ENCODE assay signal across 8 cellular contexts in genomic region chr4:1216869-1217294, GRCh38.
DNase-seq lines count a peak whose midpoint lies in the region; ATAC-seq and TF ChIP-seq lines count a peak whose summit lies in the region.

No MANE protein-coding gene starts in this region.

- no peaks in the 10 kb centered on the region for H3K27me3 Mint-ChIP-seq in T-helper 2 cell treated with Interferon-gamma antibody and Interleukin-4, amounts not matched to agents 5 μg/mL and 100 μg/mL, for 36 hours (ENCODE audit: low read depth)

- H3K36me3 Mint-ChIP-seq in T-helper 2 cell treated with Interferon-gamma antibody and Interleukin-4, amounts not matched to agents 5 μg/mL and 100 μg/mL, for 36 hours (ENCODE audit: low read depth): peaks cover 54% of the 10 kb centered on the region

- peak overlapping the region; percentile 70 for H3K4me3 Mint-ChIP-seq in T-helper 2 cell treated with Interferon-gamma antibody and Interleukin-4, amounts not matched to agents 5 μg/mL and 100 μg/mL, for 36 hours

- peaks cover 25% of the 10 kb centered on the region for H3K4me1 Mint-ChIP-seq in T-helper 2 cell treated with Interferon-gamma antibody and Interleukin-4, amounts not matched to agents 5 μg/mL and 100 μg/mL, for 36 hours (ENCODE audit: low read depth)

- DNase-seq in GM10266 (ENCODE audit: extremely low spot score): peak; percentile 75
- peak; percentile 64 for DNase-seq in T-helper 2 cell treated with Interferon-gamma antibody and Interleukin-4, amounts not matched to agents 5 μg/mL and 100 μg/mL, for 36 hours (ENCODE audit: low spot score)
- DNase-seq in activated naive CD4-positive, alpha-beta T cell treated with anti-CD3 and anti-CD28 coated beads, Interleukin-2, amount 50 U/mL, for 16 hours: peak; percentile 57
- DNase-seq in stimulated activated CD4-positive, alpha-beta T cell treated with anti-CD3 and anti-CD28 coated beads, Interleukin-15, amount 100 ng/mL, for 24 hours: peak; percentile 79
- DNase-seq in HPDE6-E6E7 (ENCODE audit: extremely low spot score): no peak
- DNase-seq in NCI-H345 treated with DMSO at 0.1 percent for 48 hours (lab: John Stamatoyannopoulos, UW; ENCODE audit: unreplicated experiment): no peak
- DNase-seq in midbrain (lab: John Stamatoyannopoulos, UW): no peak

- H3K9me3 Mint-ChIP-seq in T-helper 2 cell treated with Interferon-gamma antibody and Interleukin-4, amounts not matched to agents 5 μg/mL and 100 μg/mL, for 36 hours: no peaks in the 10 kb centered on the region

- TF ChIP-seq CTCF in GM10266 (IDR thresholded peaks at IDR 0.05; ENCODE audit: control insufficient read depth, insufficient read depth, low read depth, missing control alignments): no peak

- H3K27ac Mint-ChIP-seq in T-helper 2 cell treated with Interferon-gamma antibody and Interleukin-4, amounts not matched to agents 5 μg/mL and 100 μg/mL, for 36 hours: peak overlapping the region; percentile 88

- no peak for ATAC-seq in HG02642 (IDR thresholded peaks at IDR 0.05; ENCODE audit: poor library complexity, unreplicated experiment)

Comparison
In these comparisons a context has a peak if more than half of its experiments do, and no peak if none do; other contexts are left out.
1. DNase-seq: peak in GM10266 (single experiment), T-helper 2 cell treated with Interferon-gamma antibody and Interleukin-4, amounts not matched to agents 5 μg/mL and 100 μg/mL, for 36 hours (single experiment), activated naive CD4-positive, alpha-beta T cell treated with anti-CD3 and anti-CD28 coated beads, Interleukin-2, amount 50 U/mL, for 16 hours (single experiment) and stimulated activated CD4-positive, alpha-beta T cell treated with anti-CD3 and anti-CD28 coated beads, Interleukin-15, amount 100 ng/mL, for 24 hours (single experiment); none in HPDE6-E6E7 (single experiment), NCI-H345 treated with DMSO at 0.1 percent for 48 hours (single experiment) and midbrain (single experiment).